Comparison of ENCODE assay signal across 7 cellular contexts in the genomic region with DNA sequence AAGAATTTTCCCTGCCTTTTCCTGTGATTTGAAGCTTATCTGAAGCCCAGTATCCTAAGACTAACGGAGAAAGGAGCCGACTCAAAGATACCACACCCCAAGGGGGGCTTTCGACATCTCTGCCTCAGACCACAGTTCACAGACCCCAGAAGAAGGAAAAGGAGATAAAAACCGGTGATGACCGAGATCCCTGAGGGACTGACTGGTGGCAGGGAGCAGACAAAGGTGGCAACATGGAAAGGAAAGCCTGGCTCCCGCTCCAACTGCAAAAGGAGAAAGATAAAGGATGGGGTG. TPM values are rescaled to one million over a fixed set of nuclear protein-coding genes. Genes with fewer than 3 reads are reported as not detected.
DNase-seq lines count a peak whose midpoint lies in the region; ATAC-seq and FAIRE-seq lines count a peak whose summit lies in the region.

No MANE protein-coding gene starts in this region.

- no peaks in the 10 kb centered on the region for H3K36me3 ChIP-seq in small intestine (ENCODE audit: control insufficient read depth in 2 of 2, insufficient read depth in 2 of 2, low read length in 2 of 2)

- intact Hi-C loops in activated CD4-positive, alpha-beta memory T cell treated with anti-CD3 and anti-CD28 coated beads for 36 hours (cut with micrococcal nuclease): loop anchor here (2.0 to 5.0 kb wide), 2 partner anchors 124 to 136 kb away; no protein-coding TSS in a partner anchor

- H3K4me3 Mint-ChIP-seq in activated CD4-positive, alpha-beta memory T cell treated with anti-CD3 and anti-CD28 coated beads for 36 hours: peak overlapping the region; percentile 96

- H3K9me3 ChIP-seq in small intestine (ENCODE audit: control insufficient read depth, low read depth): no peaks in the 10 kb centered on the region

- H3K36me3 Mint-ChIP-seq in activated CD4-positive, alpha-beta memory T cell treated with anti-CD3 and anti-CD28 coated beads for 36 hours: peaks cover 17% of the 10 kb centered on the region

- H3K4me1 ChIP-seq in small intestine (ENCODE audit: control insufficient read depth in 2 of 2, insufficient read depth in 1 of 2, low read depth in 1 of 2, low read length in 1 of 2): peaks cover 5 to 10% of the 10 kb centered on the region in 2 donors

- POLR2A ChIA-PET in activated CD4-positive, alpha-beta memory T cell treated with anti-CD3 and anti-CD28 coated beads for 36 hours (lab: Charles Lee): interaction anchor here (0.9 to 2.5 kb wide), 5 partner anchors 41 to 55 kb away, joined by 3 to 22 read pairs (median 4); no protein-coding TSS in a partner anchor

- H3K27ac Mint-ChIP-seq in activated CD4-positive, alpha-beta memory T cell treated with anti-CD3 and anti-CD28 coated beads for 36 hours: peak overlapping the region; percentile 97

- no peak for DNase-seq in activated CD4-positive, alpha-beta memory T cell treated with anti-CD3 and anti-CD28 coated beads for 36 hours
- DNase-seq in hepatic stellate cell (ENCODE audit: low spot score): peak; percentile 41
- no peak for DNase-seq in small intestine
- DNase-seq in NCI-H1436 treated with DMSO at 0.1 percent for 48 hours (lab: John Stamatoyannopoulos, UW): no peak
- no peak for DNase-seq in NCI-H1048 (lab: John Stamatoyannopoulos, UW)

- H3K9me3 Mint-ChIP-seq in activated CD4-positive, alpha-beta memory T cell treated with anti-CD3 and anti-CD28 coated beads for 36 hours: no peaks in the 10 kb centered on the region

- peak overlapping the region; percentile 91 to 100 for H3K27ac ChIP-seq in small intestine (ENCODE audit: low read depth in 1 of 2, low read length in 1 of 2)

- no peaks in the 10 kb centered on the region for H3K27me3 ChIP-seq in small intestine (ENCODE audit: control insufficient read depth in 2 of 2, insufficient read depth in 2 of 2, low read length in 2 of 2)

- H3K4me3 ChIP-seq in small intestine (ENCODE audit: low read depth in 1 of 2, low read length in 2 of 2): peak overlapping the region; percentile 85 to 98

- CTCF ChIA-PET in activated CD4-positive, alpha-beta memory T cell treated with anti-CD3 and anti-CD28 coated beads for 36 hours (lab: Charles Lee): no interaction called here

- peaks cover 44% of the 10 kb centered on the region for H3K4me1 Mint-ChIP-seq in activated CD4-positive, alpha-beta memory T cell treated with anti-CD3 and anti-CD28 coated beads for 36 hours (ENCODE audit: low read depth)

- 0 to 1% (median 0%) methylated on average over 6 of the region's 6 CpGs for WGBS in small intestine, 3 donors

- FAIRE-seq in small intestine (lab: Jason Lieb, UNC): no peak

- ATAC-seq in HG02588 (IDR thresholded peaks at IDR 0.05; ENCODE audit: unreplicated experiment): peak; percentile 2
- ATAC-seq in HG03175 (IDR thresholded peaks at IDR 0.05; ENCODE audit: unreplicated experiment): no peak

- H3K27me3 Mint-ChIP-seq in activated CD4-positive, alpha-beta memory T cell treated with anti-CD3 and anti-CD28 coated beads for 36 hours: no peaks in the 10 kb centered on the region

RNA-seq across cellular contexts. Expression of a gene that starts 0.7 kb away (rescaled TPM):
- 10 to 100 TPM; 25.8 to 27.5 TPM for total RNA-seq in activated CD4-positive, alpha-beta memory T cell treated with anti-CD3 and anti-CD28 coated beads for 36 hours
- 10 to 100 TPM; 27.6 to 52.1 (median 34.0) TPM for polyA plus RNA-seq in small intestine

RNA-seq across cellular contexts. Expression of a gene that starts 47.6 kb away (rescaled TPM):
- 100 to 1,000 TPM; 390 to 392 TPM for total RNA-seq in activated CD4-positive, alpha-beta memory T cell treated with anti-CD3 and anti-CD28 coated beads for 36 hours
- 100 to 1,000 TPM; 115 to 311 (median 126) TPM for polyA plus RNA-seq in small intestine
